In genomic region chr22:38871360-38872171, GRCh38 we compare ENCODE assay signal across 8 cellular contexts. TPM values are rescaled to one million over a fixed set of nuclear protein-coding genes. Genes with fewer than 3 reads are reported as not detected.
DNase-seq lines count a peak whose midpoint lies in the region; ATAC-seq, FAIRE-seq and TF ChIP-seq lines count a peak whose summit lies in the region.

No MANE protein-coding gene starts in this region.

- no peak for TF ChIP-seq POLR2A in GM12878 (IDR thresholded peaks at IDR 0.05; ENCODE audit: low read depth, low read length)

- ATAC-seq in GM21447 (IDR thresholded peaks at IDR 0.05; ENCODE audit: unreplicated experiment) (peak; percentile 11), GM12878 (peak; percentile 25), GM21619 (IDR thresholded peaks at IDR 0.05; ENCODE audit: unreplicated experiment) (no peak)

- no peak for TF ChIP-seq EP300 in GM12878 (IDR thresholded peaks at IDR 0.05; ENCODE audit: borderline replicate concordance in 1 of 2, control insufficient read depth in 1 of 2, low read depth in 2 of 2, low read length in 2 of 2)

- H2AFZ ChIP-seq in GM12878 (ENCODE audit: control insufficient read depth, low read depth, low read length): no peak overlapping the region; the same call in 1 of the 2 replicates

- intact Hi-C loops in GM12878 (cut with micrococcal nuclease; ENCODE audit: unreplicated experiment): loop anchor here (5.0 kb wide), 4 partner anchors 111 to 446 kb away; partner anchors contain the start of genes APOBEC3B, CBX7 and RPL3

- H3K9ac ChIP-seq in BLaER1 treated with 17β-estradiol and CSF1 and Interleukin-3, amounts not matched to agents 10 nM and 100 nM: peak overlapping the region; percentile 80 to 94 (median 89)
- H3K9ac ChIP-seq in NT2/D1 (ENCODE audit: insufficient read length, low read depth): peak overlapping the region; percentile 85
- peak overlapping the region; percentile 87 for H3K9ac ChIP-seq in GM12878 (ENCODE audit: control insufficient read depth, insufficient read depth, low read length)
- peak overlapping the region; percentile 88; the same call in 1 of the 2 replicates for H3K9ac ChIP-seq in iPS-20b (ENCODE audit: low read depth, low read length)

- in situ Hi-C loops in GM12878 (cut with MboI): loop anchor here (5.0 kb wide), 2 partner anchors 131 to 246 kb away; no protein-coding TSS in a partner anchor

- TF ChIP-seq CTCF in GM12878 (IDR thresholded peaks at IDR 0.05 in 2 of 3, conservative IDR thresholded peaks at IDR 0.05 in 1 of 3; ENCODE audit: control insufficient read depth in 2 of 3, extremely low read depth in 1 of 3, insufficient read depth in 1 of 3, low read depth in 3 of 3, low read length in 3 of 3) (no peak), GM10248 (IDR thresholded peaks at IDR 0.05; ENCODE audit: control extremely low read depth, extremely low read depth, low read depth, missing control alignments) (no peak)

- peaks cover 29 to 46% (median 38%) of the 10 kb centered on the region in 11 experiments for H4K20me1 ChIP-seq in BLaER1 treated with 17β-estradiol and CSF1 and Interleukin-3, amounts not matched to agents 10 nM and 100 nM
- peaks cover 7% of the 10 kb centered on the region; the same call in 1 of the 2 replicates for H4K20me1 ChIP-seq in GM12878 (ENCODE audit: control insufficient read depth, insufficient read depth)

- peaks cover 26 to 33% (median 31%) of the 10 kb centered on the region in 11 experiments for H3K36me3 ChIP-seq in BLaER1 treated with 17β-estradiol and CSF1 and Interleukin-3, amounts not matched to agents 10 nM and 100 nM
- peaks cover 35% of the 10 kb centered on the region for H3K36me3 ChIP-seq in NT2/D1 (ENCODE audit: insufficient read depth, insufficient read length, low read length)
- peaks cover 13 to 14% of the 10 kb centered on the region in 2 experiments for H3K36me3 ChIP-seq in GM12878 (ENCODE audit: control insufficient read depth in 2 of 2, insufficient read depth in 2 of 2, low read length in 1 of 2)
- peaks cover 26% of the 10 kb centered on the region for H3K36me3 ChIP-seq in iPS-20b (ENCODE audit: insufficient read depth, low read depth, low read length)
- H3K36me3 ChIP-seq in small intestine (ENCODE audit: control insufficient read depth in 2 of 2, insufficient read depth in 2 of 2, low read length in 2 of 2): peaks cover 0 to 4% of the 10 kb centered on the region in 2 donors

- no peak for TF ChIP-seq RAD21 in GM12878 (IDR thresholded peaks at IDR 0.05; ENCODE audit: insufficient read depth, low read depth, low read length)

- SMC1A ChIA-PET in GM12878 (lab: Charles Lee; ENCODE audit: uncharacterized antibody, unreplicated experiment): interaction anchor here (0.6 to 4.8 kb wide), 13 partner anchors 82 to 1115 kb away, joined by 3 to 83 read pairs (median 5); no protein-coding TSS in a partner anchor

- WGBS in GM12878 (ENCODE audit: insufficient coverage, insufficient replicate concordance, low lambda C conversion rate, missing lambda C conversion rate): 0% methylated on average over 30 of the region's 77 CpGs
- WGBS in small intestine, 3 donors: 1 to 2% (median 1%) methylated on average over 52 to 77 of the region's 77 CpGs

- H3K27ac ChIP-seq in BLaER1 treated with 17β-estradiol and CSF1 and Interleukin-3, amounts not matched to agents 10 nM and 100 nM: peak overlapping the region; percentile 76 to 91 (median 83)
- H3K27ac ChIP-seq in GM12878 (ENCODE audit: control insufficient read depth, insufficient read depth): peak overlapping the region; percentile 83
- no peak overlapping the region for H3K27ac ChIP-seq in iPS-20b (ENCODE audit: low read length)
- peak overlapping the region; percentile 38 to 68 for H3K27ac ChIP-seq in small intestine (ENCODE audit: low read depth in 1 of 2, low read length in 1 of 2)

- H3K4me3 ChIP-seq in BLaER1 treated with 17β-estradiol and CSF1 and Interleukin-3, amounts not matched to agents 10 nM and 100 nM: peak overlapping the region; percentile 76 to 88 (median 82)
- H3K4me3 ChIP-seq in NT2/D1 (ENCODE audit: insufficient read length, low read depth) (peak overlapping the region; percentile 56), GM12878 (peak overlapping the region; percentile 69), iPS-20b (ENCODE audit: low read length) (peak overlapping the region; percentile 78), small intestine (ENCODE audit: low read depth in 1 of 2, low read length in 2 of 2) (peak overlapping the region; percentile 63 to 64)

- RAD21 ChIA-PET in GM12878 (lab: Charles Lee; ENCODE audit: unreplicated experiment): interaction anchor here (0.7 to 3.8 kb wide), 11 partner anchors 69 to 447 kb away, joined by 3 to 93 read pairs (median 7); partner anchors contain the start of genes APOBEC3C, CBX7 and RPL3

- H3K27me3 ChIP-seq in BLaER1 treated with 17β-estradiol and CSF1 and Interleukin-3, amounts not matched to agents 10 nM and 100 nM: peaks cover 0 to 12% (median 4%) of the 10 kb centered on the region in 11 experiments; a peak in 7 of 22 replicates
- H3K27me3 ChIP-seq in NT2/D1 (ENCODE audit: insufficient read depth, insufficient read length) (peaks cover 19% of the 10 kb centered on the region), GM12878 (replicated peaks in 1 of 2; ENCODE audit: control insufficient read depth in 2 of 2, insufficient read depth in 2 of 2, low read length in 1 of 2) (no peaks in the 10 kb centered on the region), iPS-20b (ENCODE audit: insufficient read depth, low read length) (peaks cover 6% of the 10 kb centered on the region; the same call in 1 of the 2 replicates), small intestine (ENCODE audit: control insufficient read depth in 2 of 2, insufficient read depth in 2 of 2, low read length in 2 of 2) (peaks cover 0 to 3% of the 10 kb centered on the region in 2 donors)

- DNase-seq in NT2/D1 (ENCODE audit: low read depth, low spot score) (no peak), GM12878 (ENCODE audit: low read depth, low spot score) (no peak), small intestine (no peak), GM10248 (ENCODE audit: extremely low spot score) (no peak)

- H3K9me3 ChIP-seq in BLaER1 treated with 17β-estradiol and CSF1 and Interleukin-3, amounts not matched to agents 10 nM and 100 nM (replicated peaks in 1 of 11): no peaks in the 10 kb centered on the region
- no peaks in the 10 kb centered on the region for H3K9me3 ChIP-seq in NT2/D1 (ENCODE audit: insufficient read depth, low read length)
- H3K9me3 ChIP-seq in GM12878 (replicated peaks; ENCODE audit: control insufficient read depth, insufficient read depth, low read length): no peaks in the 10 kb centered on the region
- H3K9me3 ChIP-seq in iPS-20b (ENCODE audit: insufficient read depth, low read depth, low read length): no peaks in the 10 kb centered on the region
- no peaks in the 10 kb centered on the region for H3K9me3 ChIP-seq in small intestine (ENCODE audit: control insufficient read depth, low read depth)

- no peak for FAIRE-seq in GM12878 (lab: Jason Lieb, UNC)
- FAIRE-seq in small intestine (lab: Jason Lieb, UNC): no peak

- H3K4me2 ChIP-seq in BLaER1 treated with 17β-estradiol and CSF1 and Interleukin-3, amounts not matched to agents 10 nM and 100 nM: peak overlapping the region; percentile 91 to 99 (median 97)
- peak overlapping the region; percentile 14 for H3K4me2 ChIP-seq in GM12878 (ENCODE audit: control insufficient read depth, insufficient read depth)

- POLR2A ChIA-PET in GM12878 (lab: Charles Lee): interaction anchor here (0.5 to 3.0 kb wide), 10 partner anchors 70 to 277 kb away, joined by 3 to 16 read pairs (median 4); partner anchors contain the start of gene TOMM22
- POLR2A ChIA-PET in GM10248 (lab: Yijun Ruan, JAX): interaction anchor here (0.6 to 0.7 kb wide), 2 partner anchors 166 to 655 kb away, joined by 3 to 4 read pairs; partner anchors contain the start of gene GTPBP1

- peaks cover 39 to 56% (median 49%) of the 10 kb centered on the region in 10 experiments for H3K4me1 ChIP-seq in BLaER1 treated with 17β-estradiol and CSF1 and Interleukin-3, amounts not matched to agents 10 nM and 100 nM
- H3K4me1 ChIP-seq in NT2/D1 (ENCODE audit: insufficient read depth, insufficient read length) (peaks cover 9% of the 10 kb centered on the region), GM12878 (ENCODE audit: control insufficient read depth, insufficient read depth, low read length) (peaks cover 29% of the 10 kb centered on the region), iPS-20b (ENCODE audit: insufficient read depth, low read length) (peaks cover 16% of the 10 kb centered on the region; the same call in 1 of the 2 replicates), small intestine (ENCODE audit: control insufficient read depth in 2 of 2, insufficient read depth in 1 of 2, low read depth in 1 of 2, low read length in 1 of 2) (no peaks in the 10 kb centered on the region)

- CTCF ChIA-PET in GM12878 (lab: Yijun Ruan, JAX) (interaction anchor here (1.0 to 5.5 kb wide), 17 partner anchors 10 to 283 kb away, joined by 3 to 192 read pairs (median 10); partner anchors contain the start of gene APOBEC3B), GM10248 (lab: Yijun Ruan, JAX) (interaction anchor here (0.9 to 4.9 kb wide), 21 partner anchors 9 to 446 kb away, joined by 3 to 90 read pairs (median 7); partner anchors contain the start of gene APOBEC3B)

- BruUV-seq in GM12878 (replicated peaks; lab: Mats Ljungman, UMichigan): no TSS peak

- peaks cover 27% of the 10 kb centered on the region for H3K79me2 ChIP-seq in GM12878 (ENCODE audit: control insufficient read depth, insufficient read depth, low read length)

RNA-seq across cellular contexts. Expression of gene CBX6, which starts 0.5 kb away (rescaled TPM):
- 89.8 and 98.2 TPM in 2 replicates for total RNA-seq in GM12878 (2013; cell fraction: nucleolus; rRNA removed)
- 59.1 and 67.1 TPM in 2 replicates for total RNA-seq in GM12878 (2014; rRNA removed)
- 33.1 and 35.7 TPM in 2 replicates for total RNA-seq in GM12878 (2014; rRNA removed; fragmentation: Illumina TruSeq; extraction: Trizol)
- total RNA-seq in GM12878 (2021): 135 and 142 TPM in 2 replicates
- 12.6 TPM for polyA plus RNA-seq in GM12878 (2011; ENCODE audit: low read depth)
- 6.0 and 10.2 TPM in 2 replicates for polyA plus RNA-seq in GM12878 (2011; rRNA removed)
- polyA plus RNA-seq in GM12878 (2011; cell fraction: cytosol; rRNA removed): 14.4 and 14.8 TPM in 2 replicates
- 60.2 and 66.7 TPM in 2 replicates for polyA plus RNA-seq in GM12878 (2011; cell fraction: nucleus; rRNA removed)
- polyA plus RNA-seq in GM12878 (2012): 25.3 and 32.1 TPM in 2 replicates
- 15.1 and 27.2 TPM in 2 replicates for polyA plus RNA-seq in GM12878 (2014; fragmentation: Illumina TruSeq; extraction: Trizol)
- polyA plus RNA-seq in GM12878 (2014; fragmentation: Nextera tagmentation; extraction: Ambion mirVana): 1 to 10 TPM; 3.6 to 4.5 TPM
- polyA plus RNA-seq in GM12878 (2014; rRNA removed): 39.0 and 43.9 TPM in 2 replicates
- polyA plus RNA-seq in GM12878 (2016; fragmentation: Nextera tagmentation; extraction: Ambion mirVana): 10 to 100 TPM; 72.6 to 74.6 TPM
- 25.9 and 48.3 TPM in 2 replicates for polyA minus RNA-seq in GM12878 (2011; rRNA and poly(A)+ RNA removed)
- polyA minus RNA-seq in GM12878 (2011; cell fraction: cytosol; rRNA and poly(A)+ RNA removed): 36.9 and 39.7 TPM in 2 replicates
- 60.8 and 96.1 TPM in 2 replicates for polyA minus RNA-seq in GM12878 (2011; cell fraction: nucleus; rRNA and poly(A)+ RNA removed)
- 10 to 100 TPM in 1 of 3 donors, 1 to 10 TPM in 2; 1.1 to 15.9 (median 3.0) TPM for polyA plus RNA-seq in small intestine

RNA-seq across cellular contexts. Expression of gene NPTXR, which starts 27.7 kb away (rescaled TPM):
- total RNA-seq in GM12878 (2013; cell fraction: nucleolus; rRNA removed): not detected in 2 replicates
- total RNA-seq in GM12878 (2014; rRNA removed) (0.05 and 0.06 TPM in 2 replicates), GM12878 (2014; rRNA removed; fragmentation: Illumina TruSeq; extraction: Trizol) (0.05 and 0.09 TPM in 2 replicates), GM12878 (2021) (0.37 and 0.38 TPM in 2 replicates)
- 0.14 TPM for polyA plus RNA-seq in GM12878 (2011; ENCODE audit: low read depth)
- polyA plus RNA-seq in GM12878 (2011; rRNA removed) (not detected in 2 replicates), GM12878 (2014; fragmentation: Illumina TruSeq; extraction: Trizol) (0.03 and 0.13 TPM in 2 replicates), GM12878 (2014; fragmentation: Nextera tagmentation; extraction: Ambion mirVana) (under 1 TPM in 1 of 2 experiments, not detected in 1; 0.02 TPM), GM12878 (2014; rRNA removed) (0.16 and 0.22 TPM in 2 replicates), GM12878 (2016; fragmentation: Nextera tagmentation; extraction: Ambion mirVana) (under 1 TPM; 0.04 TPM), small intestine (1 to 10 TPM in 1 of 3 donors, under 1 TPM in 2; 0.22 to 4.2 (median 0.27) TPM)
- not detected in 2 replicates for polyA plus RNA-seq in GM12878 (2011; cell fraction: cytosol; rRNA removed)
- polyA plus RNA-seq in GM12878 (2011; cell fraction: nucleus; rRNA removed): not detected in 2 replicates
- 0.26 and 0.29 TPM in 2 replicates for polyA plus RNA-seq in GM12878 (2012)
- polyA minus RNA-seq in GM12878 (2011; rRNA and poly(A)+ RNA removed): not detected in 2 replicates
- not detected in 2 replicates for polyA minus RNA-seq in GM12878 (2011; cell fraction: cytosol; rRNA and poly(A)+ RNA removed)
- polyA minus RNA-seq in GM12878 (2011; cell fraction: nucleus; rRNA and poly(A)+ RNA removed): not detected in 2 replicates
